In the genomic region with DNA sequence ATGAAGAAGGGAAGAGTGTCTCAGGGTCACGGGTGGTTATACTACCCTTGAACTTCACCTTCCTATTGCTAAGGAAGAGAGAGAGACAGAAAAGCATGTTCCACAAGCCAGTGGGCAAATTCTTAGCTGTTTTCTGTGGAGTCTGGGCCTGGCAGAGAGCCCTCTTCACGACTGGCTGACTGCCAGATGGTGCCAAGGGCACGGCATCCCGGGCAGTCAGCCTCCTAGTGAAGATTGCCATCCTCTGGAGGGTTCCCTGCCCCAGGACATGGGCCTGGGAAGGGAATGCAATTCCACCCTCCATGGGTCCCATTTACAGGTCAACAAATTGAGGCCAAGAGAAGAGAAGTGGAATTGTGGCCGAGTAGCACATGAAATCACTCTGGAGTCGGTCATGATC, we compare ENCODE assay signal across 31 cellular contexts. TPM values are rescaled to one million over a fixed set of nuclear protein-coding genes. Genes with fewer than 3 reads are reported as not detected.
DNase-seq lines count a peak whose midpoint lies in the region; ATAC-seq and TF ChIP-seq lines count a peak whose summit lies in the region.
"Had no signal": no experiment of that assay in that cellular context is flagged by ENCODE, and none has a peak within 500 bp of the region (broad histone marks: within the 10 kb centered on the region; RNA-seq: fewer than 3 reads in every experiment).

No MANE protein-coding gene starts in this region.

- H3K9me3 Mint-ChIP-seq in WTC11: no peaks in the 10 kb centered on the region
- H3K9me3 Mint-ChIP-seq: activated CD4-positive, alpha-beta memory T cell treated with anti-CD3 and anti-CD28 coated beads for 36 hours; activated T-helper 17 cell treated with anti-CD3 and anti-CD28 coated beads, Interleukin-2, amount 50 U/mL, for 72 hours had no signal

- POLR2A ChIA-PET in WTC11 (lab: Charles Lee): no interaction called here

- TF ChIP-seq POLR2A in testis (IDR thresholded peaks at IDR 0.05) (no peak), suprapubic skin (IDR thresholded peaks at IDR 0.05) (no peak)

- H3K4me3 Mint-ChIP-seq in WTC11: no peak overlapping the region
- H3K4me3 Mint-ChIP-seq: activated CD4-positive, alpha-beta memory T cell treated with anti-CD3 and anti-CD28 coated beads for 36 hours; activated T-helper 17 cell treated with anti-CD3 and anti-CD28 coated beads, Interleukin-2, amount 50 U/mL, for 72 hours had no signal

- ATAC-seq in WTC11: no peak
- ATAC-seq in HG03196 (IDR thresholded peaks at IDR 0.05; ENCODE audit: unreplicated experiment): no peak
- ATAC-seq: activated T-helper 17 cell treated with anti-CD3 and anti-CD28 coated beads, Interleukin-2, amount 50 U/mL, for 72 hours; foreskin keratinocyte; stimulated activated naive CD8-positive, alpha-beta T cell treated with anti-CD3 and anti-CD28 coated beads, Interleukin-15, Interleukin-2, amounts not matched to agents 100 U/mL and 50 U/mL, for 24 hours had no signal

- intact Hi-C loops in testis (cut with DNase I; ENCODE audit: low total_unique reads): no loop called here

- no peaks in the 10 kb centered on the region for H3K27me3 Mint-ChIP-seq in WTC11 (ENCODE audit: low read depth)

- H3K4me1 Mint-ChIP-seq in WTC11: peaks cover 53% of the 10 kb centered on the region
- H3K4me1 Mint-ChIP-seq: activated T-helper 17 cell treated with anti-CD3 and anti-CD28 coated beads, Interleukin-2, amount 50 U/mL, for 72 hours had no signal

- TF ChIP-seq CTCF in WTC11 (IDR thresholded peaks at IDR 0.05) (no peak), testis (IDR thresholded peaks at IDR 0.05) (no peak), suprapubic skin (IDR thresholded peaks at IDR 0.05) (no peak)

- peaks cover 37% of the 10 kb centered on the region for H3K36me3 Mint-ChIP-seq in WTC11
- H3K36me3 Mint-ChIP-seq: activated CD4-positive, alpha-beta memory T cell treated with anti-CD3 and anti-CD28 coated beads for 36 hours had no signal

- H3K36me3 ChIP-seq in testis (ENCODE audit: low read depth, missing control alignments) (no peaks in the 10 kb centered on the region), suprapubic skin (no peaks in the 10 kb centered on the region)
- H3K36me3 ChIP-seq: cardiac muscle cell, esophagus muscularis mucosa, MG63, prostate gland, transverse colon had no signal

- H3K4me3 ChIP-seq in testis (no peak overlapping the region), suprapubic skin (no peak overlapping the region)
- H3K4me3 ChIP-seq: cardiac muscle cell, esophagus muscularis mucosa, hepatocyte, MG63, PC-9, prostate gland, transverse colon had no signal

- H3K4me1 ChIP-seq in testis (no peaks in the 10 kb centered on the region), suprapubic skin (no peaks in the 10 kb centered on the region)
- H3K4me1 ChIP-seq: esophagus muscularis mucosa, foreskin keratinocyte, prostate gland, transverse colon had no signal

- CTCF ChIA-PET in WTC11 (lab: Charles Lee): interaction anchor here (1.4 kb wide), 1 partner anchor 10 kb away, joined by 3 read pairs; no protein-coding TSS in a partner anchor

- DNase-seq in NCI-H2196 (lab: John Stamatoyannopoulos, UW; ENCODE audit: unreplicated experiment) (peak; percentile 10), NCI-H2196 treated with DMSO at 0.1 percent for 48 hours (lab: John Stamatoyannopoulos, UW; ENCODE audit: unreplicated experiment) (no peak), WTC11 (ENCODE audit: low spot score) (no peak), medulla oblongata (ENCODE audit: extremely low spot score) (peak; percentile 48), testis (peak; percentile 37), suprapubic skin (ENCODE audit: low spot score in 2 of 2) (no peak), AG08395 (ENCODE audit: low spot score) (no peak)
- DNase-seq: activated CD4-positive, alpha-beta memory T cell treated with anti-CD3 and anti-CD28 coated beads for 36 hours; activated CD4-positive, CD25-positive, alpha-beta regulatory T cell treated with anti-CD3 and anti-CD28 coated beads, Interleukin-2, amount 50 U/mL, for 72 hours; activated naive CD4-positive, alpha-beta T cell treated with anti-CD3 and anti-CD28 coated beads, Interleukin-2, amount 50 U/mL, for 16 hours; AML-193; foreskin keratinocyte; GDM1; KBM-7; left cardiac atrium; mammary epithelial cell; NCI-H1436; NCI-H2107; NCI-H510A treated with DMSO at 0.1 percent for 48 hours; NK-92 treated with Interleukin-12 subunit alpha and Interleukin-12 subunit beta, amount 100 ng/mL, for 24 hours; PC-9; stimulated activated CD4-positive, alpha-beta T cell treated with anti-CD3 and anti-CD28 coated beads, Interleukin-15, amount 100 ng/mL, for 24 hours; stimulated activated naive CD8-positive, alpha-beta T cell treated with anti-CD3 and anti-CD28 coated beads, Interleukin-15, Interleukin-2, amounts not matched to agents 100 U/mL and 50 U/mL, for 24 hours; transverse colon had no signal

- H3K27me3 ChIP-seq in testis (no peaks in the 10 kb centered on the region), suprapubic skin (peaks cover 34% of the 10 kb centered on the region)
- H3K27me3 ChIP-seq: cardiac muscle cell, foreskin keratinocyte, MG63, transverse colon had no signal

- TF ChIP-seq EP300 in suprapubic skin (IDR thresholded peaks at IDR 0.05): no peak

- H3K27ac ChIP-seq in testis: no peak overlapping the region
- no peak overlapping the region for H3K27ac ChIP-seq in suprapubic skin
- H3K27ac ChIP-seq: cardiac muscle cell, esophagus muscularis mucosa, foreskin keratinocyte, hepatocyte, PC-9, prostate gland, transverse colon had no signal

- 59 to 68% methylated on average over 6 of the region's 6 CpGs for WGBS in testis, 2 donors
- 73% methylated on average over 4 of the region's 6 CpGs for WGBS in suprapubic skin

- H3K9me3 ChIP-seq in testis (no peaks in the 10 kb centered on the region), suprapubic skin (no peaks in the 10 kb centered on the region)
- H3K9me3 ChIP-seq: esophagus muscularis mucosa, MG63, prostate gland, transverse colon had no signal

- H3K27ac Mint-ChIP-seq in WTC11: peak overlapping the region; percentile 4; the same call in 1 of the 2 replicates
- H3K27ac Mint-ChIP-seq: activated CD4-positive, alpha-beta memory T cell treated with anti-CD3 and anti-CD28 coated beads for 36 hours; activated T-helper 17 cell treated with anti-CD3 and anti-CD28 coated beads, Interleukin-2, amount 50 U/mL, for 72 hours had no signal

TF ChIP-seq in WTC11, 78 proteins besides CTCF, POLR2A, EP300 and RAD21 (continues in another document):
- TF ChIP-seq ZNF425 (CRISPR knock-in tag; conservative IDR thresholded peaks at IDR 0.05) (no peak), NR1H2 (CRISPR knock-in tag; IDR thresholded peaks at IDR 0.05) (no peak), ETV6 (CRISPR knock-in tag; IDR thresholded peaks at IDR 0.05) (no peak), CREM (CRISPR knock-in tag; IDR thresholded peaks at IDR 0.05) (no peak), MXD4 (CRISPR knock-in tag; IDR thresholded peaks at IDR 0.05; ENCODE audit: borderline replicate concordance) (no peak)
- TF ChIP-seq, protein P1, sequence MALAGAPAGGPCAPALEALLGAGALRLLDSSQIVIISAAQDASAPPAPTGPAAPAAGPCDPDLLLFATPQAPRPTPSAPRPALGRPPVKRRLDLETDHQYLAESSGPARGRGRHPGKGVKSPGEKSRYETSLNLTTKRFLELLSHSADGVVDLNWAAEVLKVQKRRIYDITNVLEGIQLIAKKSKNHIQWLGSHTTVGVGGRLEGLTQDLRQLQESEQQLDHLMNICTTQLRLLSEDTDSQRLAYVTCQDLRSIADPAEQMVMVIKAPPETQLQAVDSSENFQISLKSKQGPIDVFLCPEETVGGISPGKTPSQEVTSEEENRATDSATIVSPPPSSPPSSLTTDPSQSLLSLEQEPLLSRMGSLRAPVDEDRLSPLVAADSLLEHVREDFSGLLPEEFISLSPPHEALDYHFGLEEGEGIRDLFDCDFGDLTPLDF (CRISPR knock-in tag; IDR thresholded peaks at IDR 0.05): no peak

RNA-seq across cellular contexts. Expression of gene TUNAR, which starts 9.7 kb away (rescaled TPM):
- total RNA-seq in WTC11 (2021): 36.3 to 57.6 TPM (median 57.0 TPM) in 3 replicates
- 1 to 10 TPM; 3.9 to 4.2 TPM for total RNA-seq in testis
- 2.3 TPM for polyA plus RNA-seq in testis (ENCODE audit: insufficient read depth, low read depth, low replicate concordance)
- not detected for total RNA-seq in suprapubic skin
- total RNA-seq: activated CD4-positive, alpha-beta memory T cell treated with anti-CD3 and anti-CD28 coated beads for 36 hours; activated T-helper 17 cell treated with anti-CD3 and anti-CD28 coated beads, Interleukin-2, amount 50 U/mL, for 72 hours; foreskin keratinocyte; left cardiac atrium; mammary epithelial cell; PC-9; transverse colon had no signal
- polyA plus RNA-seq: foreskin keratinocyte, hepatocyte, mammary epithelial cell had no signal

Comparison
In these comparisons a context has a peak if more than half of its experiments do, and no peak if none do; other contexts are left out.
1. DNase-seq: peak in NCI-H2196 (single experiment), medulla oblongata (single experiment) and testis (single experiment); none in NCI-H2196 treated with DMSO at 0.1 percent for 48 hours (single experiment), WTC11 (single experiment), suprapubic skin (0 of 2) and AG08395 (single experiment).